In the genomic region with DNA sequence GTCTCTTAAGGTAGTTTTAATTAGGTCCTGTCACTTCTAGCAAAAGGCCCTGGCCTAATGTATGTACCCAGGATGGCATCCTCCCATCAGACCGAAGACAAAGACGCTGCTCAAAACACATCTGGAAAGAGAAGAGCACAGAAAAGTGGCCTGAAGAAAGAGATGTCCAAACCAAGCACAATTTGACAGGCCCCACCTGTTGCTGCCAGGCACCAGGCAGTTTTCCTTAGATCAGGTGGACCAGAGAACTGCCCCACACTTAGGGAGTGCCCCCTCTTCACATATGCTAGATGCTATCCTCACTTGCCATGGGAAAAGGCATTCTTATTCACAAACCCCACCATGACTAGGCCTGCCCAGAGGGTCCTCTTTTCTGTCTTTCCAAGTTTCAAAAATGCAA, we compare ENCODE assay signal across 8 cellular contexts.
"Had no signal": no experiment of that assay in that cellular context is flagged by ENCODE, and none has a peak within 500 bp of the region (broad histone marks: within the 10 kb centered on the region; RNA-seq: fewer than 3 reads in every experiment).

No MANE protein-coding gene starts in this region.

- H3K27ac ChIP-seq: GM23248 had no signal

- H3K4me3 ChIP-seq: GM23248, GM23338, HAP-1 had no signal

- DNase-seq: GM23248, GOT3, H7, H9, HCEC 1CT, HFFc6 had no signal

- H3K36me3 ChIP-seq: HAP-1 had no signal

- H3K9me3 ChIP-seq: HAP-1 had no signal
